8 cellular contexts compared by ENCODE assay signal in genomic region chr7:100493476-100494264, GRCh38. TPM values are rescaled to one million over a fixed set of nuclear protein-coding genes. Genes with fewer than 3 reads are reported as not detected.
DNase-seq lines count a peak whose midpoint lies in the region; ATAC-seq and TF ChIP-seq lines count a peak whose summit lies in the region.

No MANE protein-coding gene starts in this region.

- peak overlapping the region; percentile 10 for H3K4me3 ChIP-seq in astrocyte of the spinal cord (ENCODE audit: low read depth, low read length)

- peak overlapping the region; percentile 22 to 27 for H3K27ac Mint-ChIP-seq in T-cell

- H3K9me3 Mint-ChIP-seq in T-cell = no peaks in the 10 kb centered on the region

- CTCF ChIA-PET in T-cell (lab: Charles Lee) = interaction anchor here (0.5 to 2.0 kb wide), 5 partner anchors 12 to 485 kb away, joined by 3 to 6 read pairs (median 5); no protein-coding TSS in a partner anchor

- in situ Hi-C loops in astrocyte of the spinal cord (cut with HindIII; ENCODE audit: low sequenced_read_pairs) = no loop called here

- DNase-seq in T-cell (peak in 31 of 34 experiments; percentile 25 to 74 (median 49)), astrocyte of the spinal cord (ENCODE audit: low read depth, low spot score) (peak; percentile 24), kidney tubule cell (ENCODE audit: low spot score) (peak; percentile 37), NCI-H2081 treated with DMSO at 0.1 percent for 48 hours (lab: John Stamatoyannopoulos, UW) (no peak), KG1 (lab: John Stamatoyannopoulos, UW) (no peak)
- DNase-seq in stimulated activated CD4-positive, alpha-beta T cell treated with anti-CD3 and anti-CD28 coated beads, Interleukin-4, amount 100 ng/mL, for 1 hour = peak; percentile 64

- H3K27me3 Mint-ChIP-seq in T-cell = peaks cover 0 to 4% of the 10 kb centered on the region in 2 donors

- POLR2A ChIA-PET in T-cell (lab: Charles Lee) = no interaction called here

- H3K36me3 Mint-ChIP-seq in T-cell = no peaks in the 10 kb centered on the region

- TF ChIP-seq CTCF in GM12874 (IDR thresholded peaks at IDR 0.05; ENCODE audit: insufficient read depth, low read depth, low read length) = 0 out of 2 replicates have a peak, but pooled peaks have one; percentile 17
- no peak for TF ChIP-seq CTCF in astrocyte of the spinal cord (IDR thresholded peaks at IDR 0.05; ENCODE audit: low read depth, low read length)

- H3K4me1 Mint-ChIP-seq in T-cell = peaks cover 15 to 35% (median 24%) of the 10 kb centered on the region in 3 donors

- ATAC-seq in T-cell (replicated peaks in 1 of 4) = peak; percentile 90 to 96 (median 92)
- no peak for ATAC-seq in GM18868 (IDR thresholded peaks at IDR 0.05; ENCODE audit: unreplicated experiment)

- H3K4me3 Mint-ChIP-seq in T-cell = peak overlapping the region; percentile 58 to 76 (median 73)

RNA-seq across cellular contexts. Expression of gene NYAP1, which starts 9.9 kb away (rescaled TPM):
- 1 to 10 TPM in 2 of 5 donors, under 1 TPM in 3; 0.50 to 1.4 (median 0.99) TPM for total RNA-seq in T-cell

RNA-seq across cellular contexts. Expression of gene TSC22D4, which starts 14.7 kb away (rescaled TPM):
- 100 to 1,000 TPM in 4 of 5 donors, 10 to 100 TPM in 1; 85.2 to 160 (median 148) TPM for total RNA-seq in T-cell

RNA-seq across cellular contexts. Expression of gene SPACDR, which starts 29.6 kb away (rescaled TPM):
- 1 to 10 TPM; 1.3 to 4.0 (median 3.3) TPM for total RNA-seq in T-cell

RNA-seq across cellular contexts. Expression of gene AGFG2, which starts 45.3 kb away (rescaled TPM):
- total RNA-seq in T-cell = 10 to 100 TPM; 26.2 to 54.6 (median 40.2) TPM

RNA-seq across cellular contexts. Expression of gene PPP1R35, which starts 57.4 kb away (rescaled TPM):
- 100 to 1,000 TPM in 2 of 5 donors, 10 to 100 TPM in 3; 32.8 to 117 (median 98.6) TPM for total RNA-seq in T-cell

Comparison
In these comparisons a context has a peak if more than half of its experiments do, and no peak if none do; other contexts are left out.
1. DNase-seq: peak in T-cell (31 of 34), astrocyte of the spinal cord (single experiment), kidney tubule cell (single experiment) and stimulated activated CD4-positive, alpha-beta T cell treated with anti-CD3 and anti-CD28 coated beads, Interleukin-4, amount 100 ng/mL, for 1 hour (single experiment); none in NCI-H2081 treated with DMSO at 0.1 percent for 48 hours (single experiment) and KG1 (single experiment).